In genomic region chr4:8310306-8310705, GRCh38 we compare ENCODE assay signal across 22 cellular contexts. TPM values are rescaled to one million over a fixed set of nuclear protein-coding genes. Genes with fewer than 3 reads are reported as not detected.
DNase-seq lines count a peak whose midpoint lies in the region; ATAC-seq and TF ChIP-seq lines count a peak whose summit lies in the region.
"Had no signal": no experiment of that assay in that cellular context is flagged by ENCODE, and none has a peak within 500 bp of the region (broad histone marks: within the 10 kb centered on the region; RNA-seq: fewer than 3 reads in every experiment).

No MANE protein-coding gene starts in this region.

- H3K9me3 Mint-ChIP-seq in stimulated activated effector memory CD8-positive, alpha-beta T cell treated with anti-CD3 and anti-CD28 coated beads, Interleukin-12 subunit alpha, Interleukin-12 subunit beta, amount 100 ng/mL, for 72 hours: no peaks in the 10 kb centered on the region

- no peak overlapping the region for H3K27ac Mint-ChIP-seq in stimulated activated effector memory CD8-positive, alpha-beta T cell treated with anti-CD3 and anti-CD28 coated beads, Interleukin-12 subunit alpha, Interleukin-12 subunit beta, amount 100 ng/mL, for 72 hours
- H3K27ac Mint-ChIP-seq: GM23338 had no signal

- H2BK15ac ChIP-seq in IMR-90 (ENCODE audit: low read depth, low read length): no peak overlapping the region

- H3K27me3 ChIP-seq in heart right ventricle (no peaks in the 10 kb centered on the region), IMR-90 (ENCODE audit: control insufficient read depth, insufficient read depth, low read length) (peaks cover 1% of the 10 kb centered on the region; the same call in 1 of the 2 replicates), osteoblast (ENCODE audit: insufficient read depth, low read length) (peaks cover 19% of the 10 kb centered on the region), upper lobe of right lung (no peaks in the 10 kb centered on the region)

- peaks cover 0 to under 1% (median 0%) of the 10 kb centered on the region in 9 donors for H3K36me3 ChIP-seq in heart right ventricle
- H3K36me3 ChIP-seq in IMR-90 (ENCODE audit: control insufficient read depth, insufficient read depth, low read length): no peaks in the 10 kb centered on the region
- no peaks in the 10 kb centered on the region for H3K36me3 ChIP-seq in osteoblast (ENCODE audit: insufficient read depth, low read length)
- no peaks in the 10 kb centered on the region for H3K36me3 ChIP-seq in upper lobe of right lung

- H3K79me2 ChIP-seq in osteoblast (ENCODE audit: insufficient read depth, low read length): no peaks in the 10 kb centered on the region

- no peak overlapping the region for H3K4me3 Mint-ChIP-seq in stimulated activated effector memory CD8-positive, alpha-beta T cell treated with anti-CD3 and anti-CD28 coated beads, Interleukin-12 subunit alpha, Interleukin-12 subunit beta, amount 100 ng/mL, for 72 hours
- H3K4me3 Mint-ChIP-seq: GM23338 had no signal

- no peak overlapping the region for H3K14ac ChIP-seq in IMR-90 (replicated peaks; ENCODE audit: low read depth, low read length)

- H3K9me1 ChIP-seq in IMR-90 (ENCODE audit: insufficient read depth, low read length): peaks cover 3% of the 10 kb centered on the region

- H3K79me1 ChIP-seq in IMR-90 (ENCODE audit: low read depth in 1 of 2, low read length in 2 of 2): no peaks in the 10 kb centered on the region

- H2BK20ac ChIP-seq in IMR-90 (ENCODE audit: low read depth, low read length): no peak overlapping the region

- no peak overlapping the region for H4K91ac ChIP-seq in IMR-90 (ENCODE audit: insufficient read depth, low read depth, low read length)

- no peak for ATAC-seq in Right ventricle myocardium superior (ENCODE audit: poor library complexity)
- no peak for ATAC-seq in heart right ventricle
- ATAC-seq in IMR-90 (ENCODE audit: low read depth): no peak
- no peak for ATAC-seq in upper lobe of right lung
- ATAC-seq in stimulated activated effector memory CD8-positive, alpha-beta T cell treated with anti-CD3 and anti-CD28 coated beads, Interleukin-12 subunit alpha, Interleukin-12 subunit beta, amount 100 ng/mL, for 72 hours: no peak
- ATAC-seq: A549, GM23338, HCT116, K562, PC-3 had no signal

- H3K23ac ChIP-seq in IMR-90 (ENCODE audit: low read depth, low read length): no peak overlapping the region

- 0 out of 2 replicates have a peak overlapping the region, but pooled peaks have one; percentile 36 for H2AK5ac ChIP-seq in IMR-90 (ENCODE audit: low read depth, low read length)

- CTCF ChIA-PET in IMR-90 (lab: Yijun Ruan, JAX): no interaction called here

- H3K4ac ChIP-seq in IMR-90 (ENCODE audit: low read depth, low read length): no peak overlapping the region

- dilution Hi-C loops in IMR-90 (cut with HindIII; ENCODE audit: low sequenced_read_pairs, unreplicated experiment): no loop called here

- no peaks in the 10 kb centered on the region for H3K4me1 Mint-ChIP-seq in stimulated activated effector memory CD8-positive, alpha-beta T cell treated with anti-CD3 and anti-CD28 coated beads, Interleukin-12 subunit alpha, Interleukin-12 subunit beta, amount 100 ng/mL, for 72 hours

- peak overlapping the region in 1 of 10 donors; percentile 69 for H3K27ac ChIP-seq in heart right ventricle
- no peak overlapping the region for H3K27ac ChIP-seq in IMR-90 (ENCODE audit: insufficient read depth, low read length)
- no peak overlapping the region for H3K27ac ChIP-seq in osteoblast (ENCODE audit: low read depth, low read length)
- H3K27ac ChIP-seq in upper lobe of right lung: no peak overlapping the region
- H3K27ac ChIP-seq: A549, HL-60, RWPE1 had no signal

- H3K9ac ChIP-seq in IMR-90 (ENCODE audit: low read depth, low read length): no peak overlapping the region

- no peak overlapping the region for H4K8ac ChIP-seq in IMR-90 (ENCODE audit: low read depth in 2 of 2, low read length in 2 of 2)

- H3K56ac ChIP-seq in IMR-90 (ENCODE audit: extremely low read depth, insufficient read depth, low read length): no peak overlapping the region

- no peaks in the 10 kb centered on the region for H4K20me1 ChIP-seq in IMR-90 (ENCODE audit: insufficient read depth, low read length)
- H4K20me1 ChIP-seq in osteoblast (ENCODE audit: insufficient read depth, low read length): no peaks in the 10 kb centered on the region

- no peak overlapping the region for H3K18ac ChIP-seq in IMR-90 (ENCODE audit: low read depth, low read length)

- H3K4me1 ChIP-seq in heart right ventricle (peaks cover 14 to 47% (median 31%) of the 10 kb centered on the region in 9 donors), IMR-90 (ENCODE audit: control insufficient read depth, insufficient read depth, low read length) (peaks cover 9% of the 10 kb centered on the region; the same call in 1 of the 2 replicates), osteoblast (ENCODE audit: insufficient read depth, low read length) (peaks cover 2% of the 10 kb centered on the region), upper lobe of right lung (peaks cover 2% of the 10 kb centered on the region)

- no peak for TF ChIP-seq CTCF in heart right ventricle (IDR thresholded peaks at IDR 0.05)
- TF ChIP-seq CTCF in IMR-90 (conservative IDR thresholded peaks at IDR 0.05; ENCODE audit: low read depth, low read length): no peak
- TF ChIP-seq CTCF in osteoblast (IDR thresholded peaks at IDR 0.05; ENCODE audit: extremely low read depth, low read depth, low read length): no peak
- TF ChIP-seq CTCF in upper lobe of right lung (IDR thresholded peaks at IDR 0.05): no peak

- no TSS peak for BruUV-seq in IMR-90 (replicated peaks; lab: Mats Ljungman, UMichigan)

- WGBS in heart right ventricle, 2 donors: 73 to 76% methylated on average over 10 of the region's 10 CpGs
- WGBS in IMR-90 (ENCODE audit: extremely low coverage in 2 of 2, insufficient read length in 1 of 2), 2 experiments: 80% methylated on average over 5 of the region's 10 CpGs; no CpG with 5 or more reads in 1 of the 2 experiments

- in situ Hi-C loops in IMR-90 (cut with MboI; ENCODE audit: low sequenced_read_pairs): no loop called here

- intact Hi-C loops in Right ventricle myocardium superior (cut with DNase I): no loop called here
- intact Hi-C loops in heart right ventricle (cut with DNase I): no loop called here
- intact Hi-C loops in IMR-90 (cut with micrococcal nuclease): no loop called here
- intact Hi-C loops in upper lobe of right lung (cut with DNase I): no loop called here

- H3K4me2 ChIP-seq in IMR-90 (ENCODE audit: low read depth, low read length): no peak overlapping the region
- no peak overlapping the region for H3K4me2 ChIP-seq in osteoblast (ENCODE audit: insufficient read depth, low read length)
- H3K4me2 ChIP-seq: A549, GM23338 had no signal

- H2BK120ac ChIP-seq in IMR-90 (ENCODE audit: low read depth, low read length): no peak overlapping the region; the same call in 1 of the 2 replicates

- TF ChIP-seq RAD21 in IMR-90 (IDR thresholded peaks at IDR 0.05; ENCODE audit: low read length): no peak

- no peaks in the 10 kb centered on the region for H3K36me3 Mint-ChIP-seq in stimulated activated effector memory CD8-positive, alpha-beta T cell treated with anti-CD3 and anti-CD28 coated beads, Interleukin-12 subunit alpha, Interleukin-12 subunit beta, amount 100 ng/mL, for 72 hours

- peak; percentile 26 for DNase-seq in Right ventricle myocardium superior
- no peak for DNase-seq in heart right ventricle
- DNase-seq in IMR-90: no peak
- DNase-seq in osteoblast (ENCODE audit: insufficient read length, low spot score, missing footprints): peak; percentile 44
- DNase-seq in upper lobe of right lung: peak; percentile 40
- DNase-seq in AG20443 (ENCODE audit: low spot score): no peak
- no peak for DNase-seq in stimulated activated effector memory CD8-positive, alpha-beta T cell treated with anti-CD3 and anti-CD28 coated beads, Interleukin-12 subunit alpha, Interleukin-12 subunit beta, amount 100 ng/mL, for 72 hours (ENCODE audit: low spot score in 2 of 2)
- no peak for DNase-seq in 8988T
- DNase-seq: COR-L47, GF-D8, MV-4-11, NCI-H1417, NCI-H187 treated with DMSO at 0.1 percent for 48 hours, NCI-H2171, NCI-H446, PC-3 had no signal

- H3K9me3 ChIP-seq in heart right ventricle (peaks cover 0 to 14% (median 0%) of the 10 kb centered on the region in 11 donors), IMR-90 (ENCODE audit: control insufficient read depth, insufficient read depth, low read length) (peaks cover 5% of the 10 kb centered on the region), osteoblast (ENCODE audit: low read depth, low read length) (no peaks in the 10 kb centered on the region), upper lobe of right lung (no peaks in the 10 kb centered on the region)

- no peak overlapping the region for H2AK9ac ChIP-seq in IMR-90 (replicated peaks; ENCODE audit: low read depth, low read length, poor library complexity)

- no peak overlapping the region for H2BK5ac ChIP-seq in IMR-90 (ENCODE audit: low read depth, low read length, poor library complexity, severe bottlenecking)

- H3K4me3 ChIP-seq in heart right ventricle (no peak overlapping the region), IMR-90 (ENCODE audit: insufficient read depth, low read depth, low read length) (no peak overlapping the region), osteoblast (ENCODE audit: insufficient read depth, low read length) (no peak overlapping the region), upper lobe of right lung (no peak overlapping the region)
- H3K4me3 ChIP-seq: A549, GM23338, K562 had no signal

- H4K5ac ChIP-seq in IMR-90 (ENCODE audit: low read depth, low read length): no peak overlapping the region

- TF ChIP-seq POLR2A in IMR-90 (IDR thresholded peaks at IDR 0.05; ENCODE audit: low read depth, low read length): no peak

- POLR2A ChIA-PET in IMR-90 (lab: Charles Lee; ENCODE audit: unreplicated experiment): no interaction called here

- H2AFZ ChIP-seq in IMR-90 (replicated peaks; ENCODE audit: low read length, poor library complexity): no peak overlapping the region
- H2AFZ ChIP-seq in osteoblast (ENCODE audit: low read length): no peak overlapping the region
- H2AFZ ChIP-seq: GM23338 had no signal

TF ChIP-seq in IMR-90, 13 proteins besides CTCF, POLR2A, EP300 and RAD21:
- TF ChIP-seq CEBPB (IDR thresholded peaks at IDR 0.05; ENCODE audit: low read depth, low read length): no peak
- no peak for TF ChIP-seq RFX5 (IDR thresholded peaks at IDR 0.05; ENCODE audit: low read depth, low read length)
- no peak for TF ChIP-seq MXI1 (IDR thresholded peaks at IDR 0.05; ENCODE audit: borderline replicate concordance, low read depth, low read length)
- no peak for TF ChIP-seq BHLHE40 (IDR thresholded peaks at IDR 0.05; ENCODE audit: low read depth, low read length)
- no peak for TF ChIP-seq CHD1 (IDR thresholded peaks at IDR 0.05; ENCODE audit: low read depth, low read length)
- no peak for TF ChIP-seq MAFK (IDR thresholded peaks at IDR 0.05; ENCODE audit: low read depth, low read length)

RNA-seq across cellular contexts. Expression of gene HTRA3, which starts 40.8 kb away (rescaled TPM):
- 123 TPM for total RNA-seq in Right ventricle myocardium superior
- 10 to 100 TPM; 20.2 to 82.5 (median 54.2) TPM for total RNA-seq in heart right ventricle
- polyA plus RNA-seq in heart right ventricle: 10 to 100 TPM; 51.8 to 56.7 TPM
- 1.1 and 1.3 TPM in 2 replicates for total RNA-seq in IMR-90 (2012; rRNA removed)
- 8.9 and 9.5 TPM in 2 replicates for polyA plus RNA-seq in IMR-90 (2012; rRNA removed)
- polyA plus RNA-seq in IMR-90 (2012; cell fraction: cytosol; rRNA removed): 5.3 and 12.8 TPM in 2 replicates
- polyA plus RNA-seq in IMR-90 (2012; cell fraction: nucleus; rRNA removed; ENCODE audit: low replicate concordance): 3.7 and 5.2 TPM in 2 replicates
- 4.0 and 11.5 TPM in 2 replicates for total RNA-seq in osteoblast
- 25.0 TPM for total RNA-seq in upper lobe of right lung
- total RNA-seq: K562 had no signal

Comparison
In these comparisons a context has a peak if more than half of its experiments do, and no peak if none do; other contexts are left out.
1. DNase-seq: peak in Right ventricle myocardium superior (single experiment), osteoblast (single experiment) and upper lobe of right lung (single experiment); none in heart right ventricle (0 of 2), IMR-90 (single experiment), AG20443 (single experiment), stimulated activated effector memory CD8-positive, alpha-beta T cell treated with anti-CD3 and anti-CD28 coated beads, Interleukin-12 subunit alpha, Interleukin-12 subunit beta, amount 100 ng/mL, for 72 hours (0 of 2) and 8988T (single experiment).